Comparison of ENCODE assay signal across 18 cellular contexts in the genomic region with DNA sequence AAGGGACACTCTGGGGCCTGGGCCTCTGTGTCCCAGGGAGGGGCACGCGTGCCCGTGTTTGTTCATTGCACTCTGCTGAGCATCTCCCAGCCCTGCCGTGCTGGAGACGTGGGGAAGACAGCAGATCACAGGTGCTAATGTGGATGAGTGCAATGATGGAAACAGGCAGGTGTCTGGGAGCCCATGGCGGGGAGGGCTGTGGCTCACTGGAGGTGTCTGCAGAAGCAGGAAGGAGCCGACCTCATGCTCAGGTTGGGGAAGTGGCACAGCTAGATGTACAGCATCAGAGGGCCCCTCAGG. TPM values are rescaled to one million over a fixed set of nuclear protein-coding genes. Genes with fewer than 3 reads are reported as not detected.
DNase-seq lines count a peak whose midpoint lies in the region; ATAC-seq, FAIRE-seq and TF ChIP-seq lines count a peak whose summit lies in the region.
"Had no signal": no experiment of that assay in that cellular context is flagged by ENCODE, and none has a peak within 500 bp of the region (broad histone marks: within the 10 kb centered on the region; RNA-seq: fewer than 3 reads in every experiment).

No MANE protein-coding gene starts in this region.

- H3K36me3 ChIP-seq in astrocyte (ENCODE audit: insufficient read depth, low read length) (peaks cover 18% of the 10 kb centered on the region), neural progenitor cell (no peaks in the 10 kb centered on the region)

- H3K9me3 ChIP-seq in astrocyte (ENCODE audit: insufficient read depth, low read depth, low read length): no peaks in the 10 kb centered on the region
- H3K9me3 ChIP-seq in neural progenitor cell (ENCODE audit: low read depth): no peaks in the 10 kb centered on the region
- H3K9me3 ChIP-seq: BE2C had no signal

- H3K9me3 Mint-ChIP-seq in activated naive CD8-positive, alpha-beta T cell treated with anti-CD3 and anti-CD28 coated beads, Interleukin-2, amount 10 ng/mL, durations not matched to agents 7 days and 5 days: no peaks in the 10 kb centered on the region
- no peaks in the 10 kb centered on the region for H3K9me3 Mint-ChIP-seq in activated naive CD8-positive, alpha-beta T cell treated with anti-CD3 and anti-CD28 coated beads, Interleukin-2, amount 50 U/mL, for 24 hours
- H3K9me3 Mint-ChIP-seq in astrocyte (ENCODE audit: unreplicated experiment): no peaks in the 10 kb centered on the region
- no peaks in the 10 kb centered on the region for H3K9me3 Mint-ChIP-seq in neural crest cell
- H3K9me3 Mint-ChIP-seq in neural progenitor cell: no peaks in the 10 kb centered on the region
- H3K9me3 Mint-ChIP-seq: CD4-positive, alpha-beta T cell had no signal

- POLR2A ChIA-PET in activated naive CD8-positive, alpha-beta T cell treated with anti-CD3 and anti-CD28 coated beads, Interleukin-2, amount 10 ng/mL, durations not matched to agents 7 days and 5 days (lab: Charles Lee): interaction anchor here (1.1 to 1.2 kb wide), 2 partner anchors 8 to 31 kb away, joined by 3 to 5 read pairs; a partner anchor contains a TSS

- H3K4me3 Mint-ChIP-seq in activated naive CD8-positive, alpha-beta T cell treated with anti-CD3 and anti-CD28 coated beads, Interleukin-2, amount 10 ng/mL, durations not matched to agents 7 days and 5 days: no peak overlapping the region
- H3K4me3 Mint-ChIP-seq in activated naive CD8-positive, alpha-beta T cell treated with anti-CD3 and anti-CD28 coated beads, Interleukin-2, amount 50 U/mL, for 24 hours: no peak overlapping the region
- H3K4me3 Mint-ChIP-seq in astrocyte (ENCODE audit: unreplicated experiment) (no peak overlapping the region), neural crest cell (peak overlapping the region; percentile 65), neural progenitor cell (no peak overlapping the region)
- H3K4me3 Mint-ChIP-seq: CD4-positive, alpha-beta T cell had no signal

- H3K27ac ChIP-seq in astrocyte (ENCODE audit: low read depth, low read length): peak overlapping the region; percentile 27
- H3K27ac ChIP-seq in substantia nigra (ENCODE audit: low read depth, low read length, poor library complexity, severe bottlenecking): peak overlapping the region; percentile 52
- H3K27ac ChIP-seq in neural progenitor cell: no peak overlapping the region
- H3K27ac ChIP-seq: KMS-11, PC-9 had no signal

- peak overlapping the region; percentile 10 for H3K9ac ChIP-seq in astrocyte (ENCODE audit: low read length)
- H3K9ac ChIP-seq in neural progenitor cell: no peak overlapping the region
- H3K9ac ChIP-seq: KMS-11 had no signal

- H3K4me3 ChIP-seq in astrocyte (ENCODE audit: insufficient read depth, low read depth, low read length) (no peak overlapping the region), neural progenitor cell (no peak overlapping the region)
- H3K4me3 ChIP-seq: PC-9 had no signal

- TF ChIP-seq CTCF in astrocyte (IDR thresholded peaks at IDR 0.05; ENCODE audit: insufficient read depth, low read depth, low read length) (no peak), neural crest cell (conservative IDR thresholded peaks at IDR 0.05) (no peak), neural progenitor cell (IDR thresholded peaks at IDR 0.05) (no peak)

- H3K27me3 Mint-ChIP-seq in activated naive CD8-positive, alpha-beta T cell treated with anti-CD3 and anti-CD28 coated beads, Interleukin-2, amount 10 ng/mL, durations not matched to agents 7 days and 5 days: no peaks in the 10 kb centered on the region
- no peaks in the 10 kb centered on the region for H3K27me3 Mint-ChIP-seq in activated naive CD8-positive, alpha-beta T cell treated with anti-CD3 and anti-CD28 coated beads, Interleukin-2, amount 50 U/mL, for 24 hours
- H3K27me3 Mint-ChIP-seq in astrocyte (ENCODE audit: low read depth, unreplicated experiment): no peaks in the 10 kb centered on the region
- no peaks in the 10 kb centered on the region for H3K27me3 Mint-ChIP-seq in neural crest cell (ENCODE audit: low read depth)
- peaks cover 7% of the 10 kb centered on the region for H3K27me3 Mint-ChIP-seq in neural progenitor cell (ENCODE audit: insufficient read depth, low read depth)
- H3K27me3 Mint-ChIP-seq: CD4-positive, alpha-beta T cell had no signal

- H3K27ac Mint-ChIP-seq in activated naive CD8-positive, alpha-beta T cell treated with anti-CD3 and anti-CD28 coated beads, Interleukin-2, amount 10 ng/mL, durations not matched to agents 7 days and 5 days: peak overlapping the region; percentile 37
- H3K27ac Mint-ChIP-seq in activated naive CD8-positive, alpha-beta T cell treated with anti-CD3 and anti-CD28 coated beads, Interleukin-2, amount 50 U/mL, for 24 hours: no peak overlapping the region
- H3K27ac Mint-ChIP-seq in astrocyte (ENCODE audit: unreplicated experiment): peak overlapping the region; percentile 88
- H3K27ac Mint-ChIP-seq in neural crest cell (ENCODE audit: unreplicated experiment): no peak overlapping the region
- H3K27ac Mint-ChIP-seq in neural progenitor cell: no peak overlapping the region
- H3K27ac Mint-ChIP-seq: CD4-positive, alpha-beta T cell had no signal

- H3F3A ChIP-seq in neural progenitor cell (ENCODE audit: low read depth): peaks cover 7% of the 10 kb centered on the region

- DNase-seq in activated naive CD8-positive, alpha-beta T cell treated with anti-CD3 and anti-CD28 coated beads, Interleukin-2, amount 10 ng/mL, durations not matched to agents 7 days and 5 days: no peak
- DNase-seq in activated naive CD8-positive, alpha-beta T cell treated with anti-CD3 and anti-CD28 coated beads, Interleukin-2, amount 50 U/mL, for 24 hours: no peak
- no peak for DNase-seq in astrocyte (ENCODE audit: low read depth)
- no peak for DNase-seq in neural crest cell (ENCODE audit: low read depth, low spot score)
- no peak for DNase-seq in substantia nigra (lab: John Stamatoyannopoulos, UW)
- DNase-seq in EL: no peak
- no peak for DNase-seq in left lobe of liver (ENCODE audit: low spot score)
- DNase-seq in neural progenitor cell (ENCODE audit: low spot score): no peak
- DNase-seq: 8988T; BE2C; CD4-positive, alpha-beta T cell; NCI-H1092; NCI-H2081 treated with DMSO at 0.1 percent for 48 hours; NCI-H510A treated with DMSO at 0.1 percent for 48 hours; NCI-H82; PC-9 had no signal

- FAIRE-seq in astrocyte (lab: Jason Lieb, UNC): no peak

- no peak for ATAC-seq in activated naive CD8-positive, alpha-beta T cell treated with anti-CD3 and anti-CD28 coated beads, Interleukin-2, amount 10 ng/mL, durations not matched to agents 7 days and 5 days (ENCODE audit: low read depth)
- ATAC-seq in activated naive CD8-positive, alpha-beta T cell treated with anti-CD3 and anti-CD28 coated beads, Interleukin-2, amount 50 U/mL, for 24 hours: no peak
- ATAC-seq in left lobe of liver: no peak
- ATAC-seq: HCT116 had no signal

- peaks cover 10% of the 10 kb centered on the region for H3K4me1 Mint-ChIP-seq in activated naive CD8-positive, alpha-beta T cell treated with anti-CD3 and anti-CD28 coated beads, Interleukin-2, amount 10 ng/mL, durations not matched to agents 7 days and 5 days
- peaks cover 6% of the 10 kb centered on the region for H3K4me1 Mint-ChIP-seq in activated naive CD8-positive, alpha-beta T cell treated with anti-CD3 and anti-CD28 coated beads, Interleukin-2, amount 50 U/mL, for 24 hours
- H3K4me1 Mint-ChIP-seq in astrocyte (ENCODE audit: low read depth, unreplicated experiment) (peaks cover 26% of the 10 kb centered on the region), neural crest cell (no peaks in the 10 kb centered on the region), neural progenitor cell (peaks cover 7% of the 10 kb centered on the region)

- peaks cover 6% of the 10 kb centered on the region for H3K36me3 Mint-ChIP-seq in activated naive CD8-positive, alpha-beta T cell treated with anti-CD3 and anti-CD28 coated beads, Interleukin-2, amount 10 ng/mL, durations not matched to agents 7 days and 5 days
- peaks cover 19% of the 10 kb centered on the region for H3K36me3 Mint-ChIP-seq in activated naive CD8-positive, alpha-beta T cell treated with anti-CD3 and anti-CD28 coated beads, Interleukin-2, amount 50 U/mL, for 24 hours (ENCODE audit: low read depth)
- peaks cover 20% of the 10 kb centered on the region for H3K36me3 Mint-ChIP-seq in astrocyte (ENCODE audit: low read depth, unreplicated experiment)
- H3K36me3 Mint-ChIP-seq in neural crest cell (ENCODE audit: low read depth): no peaks in the 10 kb centered on the region
- H3K36me3 Mint-ChIP-seq in neural progenitor cell: peaks cover 11% of the 10 kb centered on the region

- H3K27me3 ChIP-seq in astrocyte (ENCODE audit: insufficient read depth, low read length) (no peaks in the 10 kb centered on the region), neural progenitor cell (no peaks in the 10 kb centered on the region)
- H3K27me3 ChIP-seq: BE2C had no signal

- H4K20me1 ChIP-seq in astrocyte (ENCODE audit: insufficient read depth, low read length): peaks cover 35% of the 10 kb centered on the region
- peaks cover 16% of the 10 kb centered on the region for H4K20me1 ChIP-seq in neural progenitor cell (ENCODE audit: low read depth)

- H2AFZ ChIP-seq in astrocyte (ENCODE audit: low read depth, low read length): no peak overlapping the region
- H2AFZ ChIP-seq in neural progenitor cell (replicated peaks): no peak overlapping the region
- H2AFZ ChIP-seq: PC-9 had no signal

- H3K4me1 ChIP-seq in astrocyte (ENCODE audit: insufficient read depth, low read length) (peaks cover 16% of the 10 kb centered on the region), neural progenitor cell (no peaks in the 10 kb centered on the region)
- H3K4me1 ChIP-seq: BE2C had no signal

- H3K4me2 ChIP-seq in astrocyte (ENCODE audit: low read length) (no peak overlapping the region), neural progenitor cell (no peak overlapping the region)
- H3K4me2 ChIP-seq: KMS-11, PC-9 had no signal

- H3K79me2 ChIP-seq in astrocyte (ENCODE audit: insufficient read depth, low read length) (peaks cover 4% of the 10 kb centered on the region), neural progenitor cell (ENCODE audit: low read depth) (no peaks in the 10 kb centered on the region)

RNA-seq across cellular contexts. Expression of a gene that starts 7.9 kb away (rescaled TPM):
- total RNA-seq in activated naive CD8-positive, alpha-beta T cell treated with anti-CD3 and anti-CD28 coated beads, Interleukin-2, amount 10 ng/mL, durations not matched to agents 7 days and 5 days: 100 to 1,000 TPM; 127 to 140 TPM
- 97.8 and 98.6 TPM in 2 replicates for total RNA-seq in astrocyte
- total RNA-seq in neural crest cell: 162 and 174 TPM in 2 replicates
- 58.5 TPM for total RNA-seq in left lobe of liver
- 71.4 and 98.9 TPM in 2 replicates for total RNA-seq in neural progenitor cell (ENCODE audit: low replicate concordance)

RNA-seq across cellular contexts. Expression of a gene that starts 8.3 kb away (rescaled TPM):
- total RNA-seq in activated naive CD8-positive, alpha-beta T cell treated with anti-CD3 and anti-CD28 coated beads, Interleukin-2, amount 10 ng/mL, durations not matched to agents 7 days and 5 days: 10 to 100 TPM; 87.1 to 88.7 TPM
- total RNA-seq in astrocyte (13.6 and 13.8 TPM in 2 replicates), neural crest cell (99.6 TPM in 2 replicates), left lobe of liver (5.1 TPM), neural progenitor cell (ENCODE audit: low replicate concordance) (51.8 and 68.9 TPM in 2 replicates)

RNA-seq across cellular contexts. Expression of a gene that starts 32.0 kb away (rescaled TPM):
- total RNA-seq in activated naive CD8-positive, alpha-beta T cell treated with anti-CD3 and anti-CD28 coated beads, Interleukin-2, amount 10 ng/mL, durations not matched to agents 7 days and 5 days: 1 to 10 TPM; 3.4 TPM
- total RNA-seq in astrocyte: 39.5 and 53.9 TPM in 2 replicates
- 3.5 and 3.9 TPM in 2 replicates for total RNA-seq in neural crest cell
- 15.9 TPM for total RNA-seq in left lobe of liver
- 1.9 and 5.8 TPM in 2 replicates for total RNA-seq in neural progenitor cell (ENCODE audit: low replicate concordance)

RNA-seq across cellular contexts. Expression of a gene that starts 32.3 kb away (rescaled TPM):
- 10 to 100 TPM; 53.2 to 54.7 TPM for total RNA-seq in activated naive CD8-positive, alpha-beta T cell treated with anti-CD3 and anti-CD28 coated beads, Interleukin-2, amount 10 ng/mL, durations not matched to agents 7 days and 5 days
- total RNA-seq in astrocyte (56.7 and 74.6 TPM in 2 replicates), neural crest cell (245 and 248 TPM in 2 replicates), left lobe of liver (34.6 TPM), neural progenitor cell (ENCODE audit: low replicate concordance) (163 and 184 TPM in 2 replicates)

RNA-seq across cellular contexts. Expression of a gene that starts 43.6 kb away (rescaled TPM):
- total RNA-seq in activated naive CD8-positive, alpha-beta T cell treated with anti-CD3 and anti-CD28 coated beads, Interleukin-2, amount 10 ng/mL, durations not matched to agents 7 days and 5 days: 100 to 1,000 TPM; 245 to 280 TPM
- total RNA-seq in astrocyte: 180 and 287 TPM in 2 replicates
- total RNA-seq in neural crest cell: 939 and 976 TPM in 2 replicates
- total RNA-seq in left lobe of liver: 113 TPM
- 233 and 407 TPM in 2 replicates for total RNA-seq in neural progenitor cell (ENCODE audit: low replicate concordance)

Comparison
In these comparisons a context has a peak if more than half of its experiments do, and no peak if none do; other contexts are left out.
1. H3K27ac Mint-ChIP-seq: peak in activated naive CD8-positive, alpha-beta T cell treated with anti-CD3 and anti-CD28 coated beads, Interleukin-2, amount 10 ng/mL, durations not matched to agents 7 days and 5 days (single experiment) and astrocyte (single experiment); none in activated naive CD8-positive, alpha-beta T cell treated with anti-CD3 and anti-CD28 coated beads, Interleukin-2, amount 50 U/mL, for 24 hours (single experiment), neural crest cell (single experiment) and neural progenitor cell (single experiment).